ENCODE assay signal across 9 cellular contexts in the genomic region with DNA sequence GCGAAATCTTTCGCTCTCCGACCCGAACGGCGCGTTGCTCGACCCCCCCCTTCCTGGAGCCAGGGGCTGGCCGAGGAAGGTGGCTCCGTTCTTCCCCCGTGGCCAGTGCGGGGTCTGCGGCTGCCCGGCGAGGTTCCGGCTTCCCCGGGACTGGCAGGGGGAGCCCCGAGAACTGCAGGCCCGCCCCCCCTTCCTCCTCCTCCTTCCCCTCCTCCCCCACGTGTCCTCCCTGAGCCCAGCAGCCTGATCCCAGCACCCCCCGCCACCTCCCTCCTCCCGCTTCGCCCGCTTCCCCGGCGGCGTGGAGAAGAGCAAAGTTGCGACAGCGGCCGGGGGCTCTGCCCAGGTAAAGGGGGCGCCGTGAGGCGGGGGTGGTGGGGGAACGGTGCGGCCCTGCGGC.
A peak's percentile ranks its signal among the peaks of the same experiment; 100 is the strongest.
DNase-seq lines count a peak whose midpoint lies in the region; ATAC-seq lines count a peak whose summit lies in the region.
"Had no signal": no experiment of that assay in that cellular context is flagged by ENCODE, and none has a peak within 500 bp of the region (broad histone marks: within the 10 kb centered on the region; RNA-seq: fewer than 3 reads in every experiment).

No MANE protein-coding gene starts in this region.

- no peaks in the 10 kb centered on the region for H3K9me3 ChIP-seq in iPS DF 6.9 (ENCODE audit: control insufficient read depth, insufficient read depth, low read length)

- H3K27me3 ChIP-seq in iPS DF 6.9 (ENCODE audit: control insufficient read depth, insufficient read depth, low read length), result peaks cover 22% of the 10 kb centered on the region

- WGBS in iPS DF 6.9 (ENCODE audit: insufficient coverage, insufficient read length), result no CpG with 5 or more reads among the region's 36 CpGs

- no peak for ATAC-seq in GM21825 (IDR thresholded peaks at IDR 0.05; ENCODE audit: unreplicated experiment)

- H3K36me3 ChIP-seq in iPS DF 6.9 (ENCODE audit: control insufficient read depth, insufficient read depth, low read length), result no peaks in the 10 kb centered on the region

- peak overlapping the region; percentile 36; the same call in 1 of the 2 replicates for H3K4me3 ChIP-seq in iPS DF 6.9 (ENCODE audit: low read length)

- no peak overlapping the region for H3K27ac ChIP-seq in iPS DF 6.9 (ENCODE audit: low read length)

- H3K4me1 ChIP-seq in iPS DF 6.9 (ENCODE audit: control insufficient read depth, insufficient read depth, low read length), result peaks cover 4% of the 10 kb centered on the region; the same call in 1 of the 2 replicates

- DNase-seq in NCI-H2227 (lab: John Stamatoyannopoulos, UW; ENCODE audit: unreplicated experiment), result peak; percentile 34
- DNase-seq in NCI-H2227 treated with DMSO at 0.1 percent for 48 hours (lab: John Stamatoyannopoulos, UW), result no peak
- DNase-seq in activated CD8-positive, alpha-beta memory T cell treated with anti-CD3 and anti-CD28 coated beads, Interleukin-2, amount 50 U/mL, for 4 hours, result peak; percentile 29
- DNase-seq in iPS DF 6.9 (ENCODE audit: low read depth, low spot score), result no peak
- DNase-seq in stimulated activated naive CD4-positive, alpha-beta T cell treated with Interleukin-2 at 50 U/mL for 16 hours (lab: John Stamatoyannopoulos, UW), result peak; percentile 8
- no peak for DNase-seq in NOMO-1 treated with DMSO at 0.1 percent for 48 hours (lab: John Stamatoyannopoulos, UW; ENCODE audit: unreplicated experiment)
- DNase-seq in NCI-H128 (lab: John Stamatoyannopoulos, UW; ENCODE audit: unreplicated experiment), result no peak
- DNase-seq: SHP77 treated with DMSO at 0.1 percent for 48 hours had no signal

Comparison
In these comparisons a context has a peak if more than half of its experiments do, and no peak if none do; other contexts are left out.
1. DNase-seq: peak in NCI-H2227 (single experiment), activated CD8-positive, alpha-beta memory T cell treated with anti-CD3 and anti-CD28 coated beads, Interleukin-2, amount 50 U/mL, for 4 hours (single experiment) and stimulated activated naive CD4-positive, alpha-beta T cell treated with Interleukin-2 at 50 U/mL for 16 hours (single experiment); none in NCI-H2227 treated with DMSO at 0.1 percent for 48 hours (single experiment), iPS DF 6.9 (single experiment), NOMO-1 treated with DMSO at 0.1 percent for 48 hours (single experiment) and NCI-H128 (single experiment).